ENCODE assay signal across 2 cellular contexts in genomic region chr22:29023172-29023796, GRCh38.
TF ChIP-seq lines count a peak whose summit lies in the region.

No MANE protein-coding gene starts in this region.

TF ChIP-seq in H1, 55 proteins besides CTCF, POLR2A, EP300 and RAD21:
- TF ChIP-seq ATF3 (IDR thresholded peaks at IDR 0.05; ENCODE audit: insufficient read depth, low read depth, low read length) = no peak
- TF ChIP-seq TAF7 (optimal IDR thresholded peaks at IDR 0.05; ENCODE audit: borderline replicate concordance, low read depth, low read length) = no peak
- no peak for TF ChIP-seq USF2 (IDR thresholded peaks at IDR 0.05; ENCODE audit: low read length)
- no peak for TF ChIP-seq SIRT6 (IDR thresholded peaks at IDR 0.05; ENCODE audit: low read length)
- no peak for TF ChIP-seq TEAD4 (IDR thresholded peaks at IDR 0.05; ENCODE audit: low read depth, low read length)
- TF ChIP-seq MAFK (IDR thresholded peaks at IDR 0.05; ENCODE audit: low read depth, low read length) = no peak
- TF ChIP-seq CBX5 (IDR thresholded peaks at IDR 0.05; ENCODE audit: low read depth, low read length) = no peak
- TF ChIP-seq BACH1 (IDR thresholded peaks at IDR 0.05; ENCODE audit: low read length) = no peak
- TF ChIP-seq ZNF274 (IDR thresholded peaks at IDR 0.05; ENCODE audit: borderline replicate concordance, extremely low read depth, low read length) = no peak
- TF ChIP-seq RXRA (IDR thresholded peaks at IDR 0.05; ENCODE audit: insufficient read depth, low read depth, low read length) = no peak
- TF ChIP-seq NANOG (IDR thresholded peaks at IDR 0.05; ENCODE audit: insufficient read depth, low read depth, low read length, poor library complexity, severe bottlenecking) = no peak
- no peak for TF ChIP-seq GABPA (IDR thresholded peaks at IDR 0.05; ENCODE audit: borderline replicate concordance, insufficient read depth, low read length)
- no peak for TF ChIP-seq TCF12 (IDR thresholded peaks at IDR 0.05; ENCODE audit: low read depth, low read length)
- TF ChIP-seq RFX5 (IDR thresholded peaks at IDR 0.05; ENCODE audit: borderline replicate concordance, low read depth, low read length) = no peak
- TF ChIP-seq CEBPB (IDR thresholded peaks at IDR 0.05; ENCODE audit: low read depth, low read length) = no peak
- TF ChIP-seq GTF2F1 (IDR thresholded peaks at IDR 0.05; ENCODE audit: borderline replicate concordance, low read depth, low read length) = no peak
- TF ChIP-seq ASH2L (IDR thresholded peaks at IDR 0.05; ENCODE audit: low read length) = no peak
- TF ChIP-seq TBP (IDR thresholded peaks at IDR 0.05; ENCODE audit: low read depth, low read length) = no peak
- no peak for TF ChIP-seq TAF1 (IDR thresholded peaks at IDR 0.05; ENCODE audit: low read depth, low read length)

TF ChIP-seq in liver, 16 proteins besides CTCF, POLR2A, EP300 and RAD21:
- TF ChIP-seq RXRA (IDR thresholded peaks at IDR 0.05) = peak; percentile 68 to 75
- peak; percentile 26 for TF ChIP-seq SP1 (IDR thresholded peaks at IDR 0.05)
- no peak for TF ChIP-seq NR2F2 (IDR thresholded peaks at IDR 0.05)
- peak; percentile 69 for TF ChIP-seq YY1 (IDR thresholded peaks at IDR 0.05)
- TF ChIP-seq JUND (IDR thresholded peaks at IDR 0.05) = peak in 1 of 2 donors; percentile 51
- peak; percentile 53 for TF ChIP-seq HNF4G (IDR thresholded peaks at IDR 0.05)
- no peak for TF ChIP-seq FOXA1 (IDR thresholded peaks at IDR 0.05)
- TF ChIP-seq HNF4A (conservative IDR thresholded peaks at IDR 0.05) = peak; percentile 72 to 75
- TF ChIP-seq FOXA2 (IDR thresholded peaks at IDR 0.05) = no peak
- no peak for TF ChIP-seq ZBTB33 (IDR thresholded peaks at IDR 0.05)
- TF ChIP-seq ATF3 (IDR thresholded peaks at IDR 0.05) = no peak
- TF ChIP-seq GABPA (IDR thresholded peaks at IDR 0.05 in 1 of 2, conservative IDR thresholded peaks at IDR 0.05 in 1 of 2) = peak in 1 of 2 donors; percentile 20
- no peak for TF ChIP-seq REST (IDR thresholded peaks at IDR 0.05)
- TF ChIP-seq EGR1 (IDR thresholded peaks at IDR 0.05; ENCODE audit: low read depth in 2 of 2) = peak in 1 of 2 donors; percentile 18
- TF ChIP-seq TAF1 (conservative IDR thresholded peaks at IDR 0.05) = no peak
- TF ChIP-seq MAX (IDR thresholded peaks at IDR 0.05) = no peak
